Comparison of ENCODE assay signal across 8 cellular contexts in genomic region chr12:3803865-3804472, GRCh38. TPM values are rescaled to one million over a fixed set of nuclear protein-coding genes. Genes with fewer than 3 reads are reported as not detected.
DNase-seq lines count a peak whose midpoint lies in the region; ATAC-seq and TF ChIP-seq lines count a peak whose summit lies in the region.
"Had no signal": no experiment of that assay in that cellular context is flagged by ENCODE, and none has a peak within 500 bp of the region (broad histone marks: within the 10 kb centered on the region; RNA-seq: fewer than 3 reads in every experiment).

No MANE protein-coding gene starts in this region.

- ATAC-seq in activated naive CD8-positive, alpha-beta T cell treated with anti-CD3 and anti-CD28 coated beads, Interleukin-2, amount 50 U/mL, for 24 hours: peak; percentile 68
- peak; percentile 86 for ATAC-seq in left ventricle myocardium superior
- no peak for ATAC-seq in GM18505 (IDR thresholded peaks at IDR 0.05; ENCODE audit: unreplicated experiment)

- H3K9me3 Mint-ChIP-seq in activated naive CD8-positive, alpha-beta T cell treated with anti-CD3 and anti-CD28 coated beads, Interleukin-2, amount 50 U/mL, for 24 hours: no peaks in the 10 kb centered on the region
- H3K9me3 Mint-ChIP-seq: stimulated activated naive CD8-positive, alpha-beta T cell treated with anti-CD3 and anti-CD28 coated beads, Interleukin-15, Interleukin-2, amounts not matched to agents 100 ng/mL and 50 ng/mL, for 24 hours had no signal

- H3K4me3 Mint-ChIP-seq in activated naive CD8-positive, alpha-beta T cell treated with anti-CD3 and anti-CD28 coated beads, Interleukin-2, amount 50 U/mL, for 24 hours: no peak overlapping the region
- H3K4me3 Mint-ChIP-seq: stimulated activated naive CD8-positive, alpha-beta T cell treated with anti-CD3 and anti-CD28 coated beads, Interleukin-15, Interleukin-2, amounts not matched to agents 100 ng/mL and 50 ng/mL, for 24 hours had no signal

- peak; percentile 80 for TF ChIP-seq CTCF in GM13976 (IDR thresholded peaks at IDR 0.05; ENCODE audit: borderline replicate concordance, control extremely low read depth, extremely low read depth, insufficient read depth, missing control alignments)

- intact Hi-C loops in left ventricle myocardium superior (cut with micrococcal nuclease): loop anchor here (10.0 kb wide), 1 partner anchor 499 kb away; no protein-coding TSS in a partner anchor

- no peaks in the 10 kb centered on the region for H3K27me3 Mint-ChIP-seq in activated naive CD8-positive, alpha-beta T cell treated with anti-CD3 and anti-CD28 coated beads, Interleukin-2, amount 50 U/mL, for 24 hours
- H3K27me3 Mint-ChIP-seq: stimulated activated naive CD8-positive, alpha-beta T cell treated with anti-CD3 and anti-CD28 coated beads, Interleukin-15, Interleukin-2, amounts not matched to agents 100 ng/mL and 50 ng/mL, for 24 hours had no signal

- TF ChIP-seq POLR2A in GM18505 (IDR thresholded peaks at IDR 0.05; ENCODE audit: borderline replicate concordance, extremely low read depth, insufficient read depth, insufficient read length): no peak

- peaks cover 3% of the 10 kb centered on the region for H3K36me3 Mint-ChIP-seq in activated naive CD8-positive, alpha-beta T cell treated with anti-CD3 and anti-CD28 coated beads, Interleukin-2, amount 50 U/mL, for 24 hours (ENCODE audit: low read depth)

- H3K27ac Mint-ChIP-seq in activated naive CD8-positive, alpha-beta T cell treated with anti-CD3 and anti-CD28 coated beads, Interleukin-2, amount 50 U/mL, for 24 hours: no peak overlapping the region
- H3K27ac Mint-ChIP-seq: stimulated activated naive CD8-positive, alpha-beta T cell treated with anti-CD3 and anti-CD28 coated beads, Interleukin-15, Interleukin-2, amounts not matched to agents 100 ng/mL and 50 ng/mL, for 24 hours had no signal

- DNase-seq in GM13976 (ENCODE audit: low spot score): peak; percentile 62
- DNase-seq in NCI-H1417 treated with DMSO at 0.1 percent for 48 hours (lab: John Stamatoyannopoulos, UW): peak; percentile 44
- peak; percentile 54 for DNase-seq in T follicular helper cell (ENCODE audit: low read depth)
- DNase-seq in activated naive CD8-positive, alpha-beta T cell treated with anti-CD3 and anti-CD28 coated beads, Interleukin-2, amount 50 U/mL, for 24 hours: peak; percentile 75
- DNase-seq in left ventricle myocardium superior: peak; percentile 79
- peak; percentile 63 for DNase-seq in retina

- in situ Hi-C loops in GM13976 (cut with MboI; ENCODE audit: low sequenced_read_pairs, unreplicated experiment): no loop called here

- H3K4me1 Mint-ChIP-seq in activated naive CD8-positive, alpha-beta T cell treated with anti-CD3 and anti-CD28 coated beads, Interleukin-2, amount 50 U/mL, for 24 hours: peaks cover 23% of the 10 kb centered on the region

RNA-seq across cellular contexts. Expression of gene CRACR2A, which starts 51.1 kb away (rescaled TPM):
- total RNA-seq in left ventricle myocardium superior: 2.5 TPM
